24 cellular contexts compared by ENCODE assay signal in genomic region chr12:65612440-65612839, GRCh38.
DNase-seq lines count a peak whose midpoint lies in the region; ATAC-seq and TF ChIP-seq lines count a peak whose summit lies in the region.
"Had no signal": no experiment of that assay in that cellular context is flagged by ENCODE, and none has a peak within 500 bp of the region (broad histone marks: within the 10 kb centered on the region; RNA-seq: fewer than 3 reads in every experiment).

No MANE protein-coding gene starts in this region.

- H3K27ac ChIP-seq in epithelial cell of prostate, result peak overlapping the region; percentile 98
- H3K27ac ChIP-seq: A549; BLaER1 treated with 17β-estradiol and CSF1 and Interleukin-3, amounts not matched to agents 10 nM and 100 nM; gastroesophageal sphincter; neutrophil; transverse colon had no signal

- H3K4me1 ChIP-seq in mucosa of stomach (ENCODE audit: control insufficient read depth, insufficient read depth, low read length), result peaks cover 10% of the 10 kb centered on the region
- H3K4me1 ChIP-seq: A549, gastroesophageal sphincter, transverse colon had no signal

- peak; percentile 5 for ATAC-seq in SK-N-SH treated with all-trans-retinoic acid at 6 μM for 48 hours
- ATAC-seq in HG03457 (IDR thresholded peaks at IDR 0.05; ENCODE audit: unreplicated experiment), result no peak
- ATAC-seq: A549; activated CD8-positive, alpha-beta T cell treated with anti-CD3 and anti-CD28 coated beads for 36 hours; activated naive CD4-positive, alpha-beta T cell treated with anti-CD3 and anti-CD28 coated beads, Interleukin-2, amount 50 U/mL, for 72 hours; activated T-cell treated with anti-CD3 and anti-CD28 coated beads, Interleukin-2, amount 50 U/mL, for 4 hours; gastroesophageal sphincter; left cardiac atrium had no signal

- peak overlapping the region; percentile 1 for H3K9ac ChIP-seq in mucosa of stomach (ENCODE audit: low read length)
- H3K9ac ChIP-seq: BLaER1 treated with 17β-estradiol and CSF1 and Interleukin-3, amounts not matched to agents 10 nM and 100 nM had no signal

- no peaks in the 10 kb centered on the region for H3K9me3 ChIP-seq in mucosa of stomach (ENCODE audit: control insufficient read depth, low read length)
- H3K9me3 ChIP-seq: neutrophil had no signal

- no peaks in the 10 kb centered on the region for H3K27me3 ChIP-seq in mucosa of stomach (ENCODE audit: control insufficient read depth, insufficient read depth, low read length)
- H3K27me3 ChIP-seq: BLaER1 treated with 17β-estradiol and CSF1 and Interleukin-3, amounts not matched to agents 10 nM and 100 nM had no signal

- H3K4me3 ChIP-seq in mucosa of stomach (ENCODE audit: low read length), result no peak overlapping the region
- H3K4me3 ChIP-seq: A549; BLaER1 treated with 17β-estradiol and CSF1 and Interleukin-3, amounts not matched to agents 10 nM and 100 nM; gastroesophageal sphincter; transverse colon had no signal

- DNase-seq in EL (peak; percentile 44), epithelial cell of prostate (ENCODE audit: low read depth, low spot score) (no peak), OCI-M1 (lab: John Stamatoyannopoulos, UW) (no peak), NCI-H2081 (lab: John Stamatoyannopoulos, UW) (no peak), COLO668 (lab: John Stamatoyannopoulos, UW; ENCODE audit: unreplicated experiment) (no peak)
- DNase-seq: activated B cell treated with CpG ODN at 0.5 μM for 24 hours; activated CD8-positive, alpha-beta T cell treated with anti-CD3 and anti-CD28 coated beads for 36 hours; activated T-cell treated with anti-CD3 and anti-CD28 coated beads, Interleukin-2, amount 50 U/mL, for 4 hours; DMS 273 treated with DMSO at 0.1 percent for 48 hours; effector CD8-positive, alpha-beta T cell; GOT3; left cardiac atrium; NCI-H1694 treated with DMSO at 0.1 percent for 48 hours; SIG-M5; stimulated activated naive CD4-positive, alpha-beta T cell treated with Interleukin-2 at 50 U/mL for 16 hours; transverse colon had no signal

- H3K36me3 ChIP-seq in mucosa of stomach (ENCODE audit: control insufficient read depth, insufficient read depth, low read length), result no peaks in the 10 kb centered on the region
- H3K36me3 ChIP-seq: BLaER1 treated with 17β-estradiol and CSF1 and Interleukin-3, amounts not matched to agents 10 nM and 100 nM; gastroesophageal sphincter; neutrophil; transverse colon had no signal

TF ChIP-seq in SK-N-SH treated with all-trans-retinoic acid at 6 μM for 48 hours, 23 proteins besides CTCF, POLR2A, EP300 and RAD21:
- TF ChIP-seq GLIS3 (CRISPR knock-in tag; IDR thresholded peaks at IDR 0.05) (no peak), CSRNP3 (CRISPR knock-in tag; IDR thresholded peaks at IDR 0.05) (no peak), TCF4 (CRISPR knock-in tag; IDR thresholded peaks at IDR 0.05; ENCODE audit: borderline replicate concordance) (no peak), OSR1 (CRISPR knock-in tag; IDR thresholded peaks at IDR 0.05) (no peak), ZNF8 (CRISPR knock-in tag; IDR thresholded peaks at IDR 0.05) (no peak), POU6F1 (CRISPR knock-in tag; IDR thresholded peaks at IDR 0.05; ENCODE audit: borderline replicate concordance, low read depth) (no peak), ZC3H10 (CRISPR knock-in tag; IDR thresholded peaks at IDR 0.05) (no peak), CSDC2 (CRISPR knock-in tag; IDR thresholded peaks at IDR 0.05) (no peak), ESRRG (CRISPR knock-in tag; IDR thresholded peaks at IDR 0.05) (no peak), PATZ1 (CRISPR knock-in tag; IDR thresholded peaks at IDR 0.05; ENCODE audit: borderline replicate concordance) (no peak), BACH2 (CRISPR knock-in tag; IDR thresholded peaks at IDR 0.05; ENCODE audit: borderline replicate concordance) (no peak), TOX (CRISPR knock-in tag; IDR thresholded peaks at IDR 0.05; ENCODE audit: borderline replicate concordance) (no peak), CREB5 (CRISPR knock-in tag; IDR thresholded peaks at IDR 0.05; ENCODE audit: low read depth) (no peak), ARNTL (CRISPR knock-in tag; IDR thresholded peaks at IDR 0.05; ENCODE audit: borderline replicate concordance, low read depth) (no peak), PPARA (CRISPR knock-in tag; IDR thresholded peaks at IDR 0.05; ENCODE audit: borderline replicate concordance) (no peak), ISL1 (CRISPR knock-in tag; IDR thresholded peaks at IDR 0.05) (no peak), SNAI2 (CRISPR knock-in tag; IDR thresholded peaks at IDR 0.05) (no peak), RARB (CRISPR knock-in tag; IDR thresholded peaks at IDR 0.05) (no peak), ZFP30 (CRISPR knock-in tag; IDR thresholded peaks at IDR 0.05) (no peak)
TF ChIP-seq in SK-N-SH treated with all-trans-retinoic acid at 6 μM for 48 hours: peak in this region for 0.
